18 cellular contexts compared by ENCODE assay signal in genomic region chr1:36594041-36594440, GRCh38.
"Had no signal": no experiment of that assay in that cellular context is flagged by ENCODE, and none has a peak within 500 bp of the region (broad histone marks: within the 10 kb centered on the region; RNA-seq: fewer than 3 reads in every experiment).

No MANE protein-coding gene starts in this region.

- H3K27ac Mint-ChIP-seq: activated CD4-positive, alpha-beta T cell treated with anti-CD3 and anti-CD28 coated beads for 36 hours; activated naive CD4-positive, alpha-beta T cell treated with anti-CD3 and anti-CD28 coated beads, Interleukin-2, amount 50 U/mL, for 72 hours; activated T-helper 1 cell treated with anti-CD3 and anti-CD28 coated beads, Interleukin-12 subunit alpha, Interleukin-12 subunit beta, Interleukin-2, Interleukin-4 antibody, amounts not matched to agents 30 ng/mL and 10 ng/mL and 1 ng/mL, durations not matched to agents 14 hours and 24 hours and 36 hours had no signal

- H3K9me3 ChIP-seq: adrenal gland, breast epithelium, left ventricle myocardium inferior, tibial artery had no signal

- H3K36me3 ChIP-seq: adrenal gland, breast epithelium, left ventricle myocardium inferior, tibial artery had no signal

- H3K36me3 Mint-ChIP-seq: activated naive CD4-positive, alpha-beta T cell treated with anti-CD3 and anti-CD28 coated beads, Interleukin-2, amount 50 U/mL, for 72 hours had no signal

- DNase-seq: activated CD4-positive, alpha-beta T cell treated with anti-CD3 and anti-CD28 coated beads for 36 hours; activated CD4-positive, alpha-beta T cell treated with anti-CD3 and anti-CD28 coated beads, Interleukin-2, amount 50 U/mL, for 48 hours; activated gamma-delta T cell treated with Interleukin-2 at 50 U/mL for 16 hours; activated T-cell treated with anti-CD3 and anti-CD28 coated beads for 4 hours; adrenal gland; effector CD4-positive, alpha-beta T cell; left ventricle myocardium inferior; mammary epithelial cell; midbrain; occipital lobe; retina; stimulated activated naive CD4-positive, alpha-beta T cell; substantia nigra; tibial artery had no signal

- H3K4me3 ChIP-seq: adrenal gland, breast epithelium, left ventricle myocardium inferior, tibial artery had no signal

- H3K4me3 Mint-ChIP-seq: activated CD4-positive, alpha-beta T cell treated with anti-CD3 and anti-CD28 coated beads for 36 hours; activated T-helper 1 cell treated with anti-CD3 and anti-CD28 coated beads, Interleukin-12 subunit alpha, Interleukin-12 subunit beta, Interleukin-2, Interleukin-4 antibody, amounts not matched to agents 30 ng/mL and 10 ng/mL and 1 ng/mL, durations not matched to agents 14 hours and 24 hours and 36 hours; nephron had no signal

- H3K27ac ChIP-seq: adrenal gland, breast epithelium, left ventricle myocardium inferior, tibial artery had no signal

- H3K9me3 Mint-ChIP-seq: activated naive CD4-positive, alpha-beta T cell treated with anti-CD3 and anti-CD28 coated beads, Interleukin-2, amount 50 U/mL, for 72 hours; activated T-helper 1 cell treated with anti-CD3 and anti-CD28 coated beads, Interleukin-12 subunit alpha, Interleukin-12 subunit beta, Interleukin-2, Interleukin-4 antibody, amounts not matched to agents 30 ng/mL and 10 ng/mL and 1 ng/mL, durations not matched to agents 14 hours and 24 hours and 36 hours; nephron had no signal

- ATAC-seq: activated CD4-positive, alpha-beta T cell treated with anti-CD3 and anti-CD28 coated beads for 36 hours; activated naive CD4-positive, alpha-beta T cell treated with anti-CD3 and anti-CD28 coated beads, Interleukin-2, amount 50 U/mL, for 72 hours had no signal

- H3K4me1 Mint-ChIP-seq: activated CD4-positive, alpha-beta T cell treated with anti-CD3 and anti-CD28 coated beads for 36 hours had no signal

- H3K4me1 ChIP-seq: adrenal gland, breast epithelium, left ventricle myocardium inferior, tibial artery had no signal
